Comparison of ENCODE assay signal across 2 cellular contexts in the genomic region with DNA sequence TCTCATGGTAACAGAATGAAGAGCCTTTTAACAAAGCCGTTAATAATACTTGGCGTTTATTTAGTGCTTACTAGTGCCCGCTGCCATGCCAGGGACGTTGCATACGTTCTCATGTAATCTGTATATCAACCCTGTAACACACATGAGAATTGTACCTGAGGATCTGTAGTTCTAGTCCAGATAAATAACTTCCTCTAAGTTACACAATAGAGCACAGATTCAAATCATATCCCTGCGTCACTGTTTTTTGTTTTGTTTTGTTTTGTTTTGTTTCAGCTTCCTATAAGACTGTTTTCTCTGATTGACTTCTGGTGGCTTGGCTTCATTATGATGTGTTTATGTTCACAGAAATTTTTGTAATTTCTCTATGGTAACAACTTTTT.
TF ChIP-seq lines count a peak whose summit lies in the region.

No MANE protein-coding gene starts in this region.

TF ChIP-seq in HEK293, 187 proteins besides CTCF, POLR2A, EP300 and RAD21:
- TF ChIP-seq ZNF239 (tag by site-specific recombination; IDR thresholded peaks at IDR 0.05): no peak
- TF ChIP-seq ZBTB20 (tag by site-specific recombination; IDR thresholded peaks at IDR 0.05): peak; percentile 80; the same call in 1 of the 2 replicates

TF ChIP-seq in HepG2, 621 proteins besides CTCF, POLR2A, EP300 and RAD21:
- TF ChIP-seq FOXC1 (CRISPR knock-in tag; IDR thresholded peaks at IDR 0.05; ENCODE audit: borderline replicate concordance): 0 out of 2 replicates have a peak, but pooled peaks have one; percentile 18
- TF ChIP-seq ZBTB42 (CRISPR knock-in tag; IDR thresholded peaks at IDR 0.05): 0 out of 2 replicates have a peak, but pooled peaks have one; percentile 8
- TF ChIP-seq SIN3A (IDR thresholded peaks at IDR 0.05; ENCODE audit: borderline replicate concordance, low read depth, low read length): no peak
- TF ChIP-seq ZFP90 (CRISPR knock-in tag; IDR thresholded peaks at IDR 0.05; ENCODE audit: borderline replicate concordance): 0 out of 2 replicates have a peak, but pooled peaks have one; percentile 4
- 0 out of 2 replicates have a peak, but pooled peaks have one; percentile 11 for TF ChIP-seq NCOA1 (CRISPR knock-in tag; IDR thresholded peaks at IDR 0.05)
- no peak for TF ChIP-seq HHEX (CRISPR knock-in tag; IDR thresholded peaks at IDR 0.05)
- no peak for TF ChIP-seq ZNF709 (CRISPR knock-in tag; IDR thresholded peaks at IDR 0.05)
- TF ChIP-seq CEBPG (CRISPR knock-in tag; IDR thresholded peaks at IDR 0.05): 0 out of 2 replicates have a peak, but pooled peaks have one; percentile 2
- no peak for TF ChIP-seq HNRNPL (IDR thresholded peaks at IDR 0.05; ENCODE audit: low read depth, low read length)
